ENCODE assay signal across 1 cellular context in genomic region chr2:226215902-226216503, GRCh38.
TF ChIP-seq lines count a peak whose summit lies in the region.

No MANE protein-coding gene starts in this region.

TF ChIP-seq in HEK293, 187 proteins besides CTCF, POLR2A, EP300 and RAD21 (continued from another document):
- TF ChIP-seq TSHZ1 (tag by site-specific recombination; IDR thresholded peaks at IDR 0.05; ENCODE audit: borderline replicate concordance), result no peak
- no peak for TF ChIP-seq ZNF549 (tag by site-specific recombination; IDR thresholded peaks at IDR 0.05)
